ENCODE assay signal across 16 cellular contexts in genomic region chr20:36686504-36686903, GRCh38. TPM values are rescaled to one million over a fixed set of nuclear protein-coding genes. Genes with fewer than 3 reads are reported as not detected.
DNase-seq lines count a peak whose midpoint lies in the region; ATAC-seq and TF ChIP-seq lines count a peak whose summit lies in the region.
"Had no signal": no experiment of that assay in that cellular context is flagged by ENCODE, and none has a peak within 500 bp of the region (broad histone marks: within the 10 kb centered on the region; RNA-seq: fewer than 3 reads in every experiment).

No MANE protein-coding gene starts in this region.

- H3K9me3 ChIP-seq in CD8-positive, alpha-beta T cell (ENCODE audit: low read length): no peaks in the 10 kb centered on the region
- no peaks in the 10 kb centered on the region for H3K9me3 ChIP-seq in heart right ventricle
- H3K9me3 ChIP-seq: BLaER1 treated with 17β-estradiol and CSF1 and Interleukin-3, amounts not matched to agents 10 nM and 100 nM; Caco-2; HAP-1 had no signal

- CTCF ChIA-PET in CD8-positive, alpha-beta T cell (lab: Charles Lee): no interaction called here

- H3K36me3 Mint-ChIP-seq in activated naive CD4-positive, alpha-beta T cell treated with anti-CD3 and anti-CD28 coated beads, Interleukin-2, amount 50 U/mL, for 24 hours: peaks cover 11% of the 10 kb centered on the region
- H3K36me3 Mint-ChIP-seq in CD8-positive, alpha-beta T cell: peaks cover 46% of the 10 kb centered on the region

- no peaks in the 10 kb centered on the region for H3K4me1 ChIP-seq in CD8-positive, alpha-beta T cell (ENCODE audit: insufficient read depth, low read length)
- peaks cover 0 to 11% (median 0%) of the 10 kb centered on the region in 9 donors for H3K4me1 ChIP-seq in heart right ventricle
- H3K4me1 ChIP-seq: Caco-2, HAP-1 had no signal

- DNase-seq in activated naive CD4-positive, alpha-beta T cell treated with anti-CD3 and anti-CD28 coated beads, Interleukin-2, amount 50 U/mL, for 16 hours: no peak
- no peak for DNase-seq in CD8-positive, alpha-beta T cell
- peak in 1 of 2 donors; percentile 14 for DNase-seq in heart right ventricle
- DNase-seq in pons (ENCODE audit: low spot score): peak; percentile 2
- DNase-seq in activated CD4-positive, CD25-positive, alpha-beta regulatory T cell (lab: John Stamatoyannopoulos, UW): no peak
- DNase-seq in RPMI8226: no peak
- DNase-seq: Caco-2; CD4-positive, CD25-positive, alpha-beta regulatory T cell; GM23248; IMR-90 had no signal

- H3K4me3 Mint-ChIP-seq in activated naive CD4-positive, alpha-beta T cell treated with anti-CD3 and anti-CD28 coated beads, Interleukin-2, amount 50 U/mL, for 24 hours: no peak overlapping the region
- H3K4me3 Mint-ChIP-seq in CD8-positive, alpha-beta T cell: no peak overlapping the region
- H3K4me3 Mint-ChIP-seq: B cell; CD4-positive, CD25-positive, alpha-beta regulatory T cell had no signal

- ATAC-seq in CD8-positive, alpha-beta T cell: no peak
- ATAC-seq in heart right ventricle: peak in 5 of 8 donors; percentile 17 to 81 (median 71)

- no peak overlapping the region for H3K4me3 ChIP-seq in CD8-positive, alpha-beta T cell (ENCODE audit: low read depth, low read length)
- no peak overlapping the region for H3K4me3 ChIP-seq in heart right ventricle
- H3K4me3 ChIP-seq: BLaER1 treated with 17β-estradiol and CSF1 and Interleukin-3, amounts not matched to agents 10 nM and 100 nM; GM23248; HAP-1 had no signal

- intact Hi-C loops in CD8-positive, alpha-beta T cell (cut with DNase I, micrococcal nuclease): no loop called here
- intact Hi-C loops in heart right ventricle (cut with DNase I): no loop called here

- POLR2A ChIA-PET in CD8-positive, alpha-beta T cell (lab: Charles Lee): interaction anchor here (1.3 kb wide), 1 partner anchor 81 kb away, joined by 3 read pairs; the partner anchor contains the start of gene RAB5IF

- peaks cover 5% of the 10 kb centered on the region for H3K36me3 ChIP-seq in CD8-positive, alpha-beta T cell (ENCODE audit: insufficient read depth, low read length)
- H3K36me3 ChIP-seq in heart right ventricle: peaks cover 0 to 77% (median 30%) of the 10 kb centered on the region in 9 donors
- H3K36me3 ChIP-seq: HAP-1 had no signal

- no peaks in the 10 kb centered on the region for H3K9me3 Mint-ChIP-seq in activated naive CD4-positive, alpha-beta T cell treated with anti-CD3 and anti-CD28 coated beads, Interleukin-2, amount 50 U/mL, for 24 hours
- no peaks in the 10 kb centered on the region for H3K9me3 Mint-ChIP-seq in CD8-positive, alpha-beta T cell
- H3K9me3 Mint-ChIP-seq: CD4-positive, CD25-positive, alpha-beta regulatory T cell had no signal

- H3K27ac Mint-ChIP-seq in activated naive CD4-positive, alpha-beta T cell treated with anti-CD3 and anti-CD28 coated beads, Interleukin-2, amount 50 U/mL, for 24 hours: peak overlapping the region; percentile 30
- H3K27ac Mint-ChIP-seq in CD8-positive, alpha-beta T cell: peak overlapping the region; percentile 55
- H3K27ac Mint-ChIP-seq: B cell had no signal

- TF ChIP-seq CTCF in CD8-positive, alpha-beta T cell (IDR thresholded peaks at IDR 0.05): no peak
- TF ChIP-seq CTCF in heart right ventricle (IDR thresholded peaks at IDR 0.05): no peak

- H3K27me3 Mint-ChIP-seq in activated naive CD4-positive, alpha-beta T cell treated with anti-CD3 and anti-CD28 coated beads, Interleukin-2, amount 50 U/mL, for 24 hours: no peaks in the 10 kb centered on the region
- H3K27me3 Mint-ChIP-seq in CD8-positive, alpha-beta T cell (ENCODE audit: low read depth): no peaks in the 10 kb centered on the region
- H3K27me3 Mint-ChIP-seq: B cell; CD4-positive, CD25-positive, alpha-beta regulatory T cell had no signal

- no peak overlapping the region for H3K27ac ChIP-seq in CD8-positive, alpha-beta T cell (ENCODE audit: low read depth, low read length)
- no peak overlapping the region for H3K27ac ChIP-seq in heart right ventricle
- H3K27ac ChIP-seq: GM23248 had no signal

- 48 to 68% methylated on average over 2 of the region's 2 CpGs for WGBS in heart right ventricle, 2 donors

- no peaks in the 10 kb centered on the region for H3K27me3 ChIP-seq in CD8-positive, alpha-beta T cell (ENCODE audit: insufficient read depth, low read length)
- H3K27me3 ChIP-seq in heart right ventricle: no peaks in the 10 kb centered on the region
- H3K27me3 ChIP-seq: BLaER1 treated with 17β-estradiol and CSF1 and Interleukin-3, amounts not matched to agents 10 nM and 100 nM had no signal

- H3K4me1 Mint-ChIP-seq in activated naive CD4-positive, alpha-beta T cell treated with anti-CD3 and anti-CD28 coated beads, Interleukin-2, amount 50 U/mL, for 24 hours: peaks cover 3% of the 10 kb centered on the region
- H3K4me1 Mint-ChIP-seq in CD8-positive, alpha-beta T cell (ENCODE audit: low read depth): peaks cover 4% of the 10 kb centered on the region
- H3K4me1 Mint-ChIP-seq: B cell; CD4-positive, CD25-positive, alpha-beta regulatory T cell had no signal

RNA-seq across cellular contexts. Expression of gene SLA2, which starts 40.5 kb away (rescaled TPM):
- total RNA-seq in CD8-positive, alpha-beta T cell: 10 to 100 TPM; 58.5 to 60.3 TPM
- total RNA-seq in heart right ventricle: 1 to 10 TPM in 1 of 10 donors, under 1 TPM in 9; 0.20 to 2.4 (median 0.39) TPM
- polyA plus RNA-seq in heart right ventricle: under 1 TPM; 0.23 to 0.66 TPM
- total RNA-seq: A172, GM23248, H4, IMR-90 had no signal
- polyA plus RNA-seq: GM23248 had no signal

RNA-seq across cellular contexts. Expression of gene NDRG3, which starts 59.4 kb away (rescaled TPM):
- 10 to 100 TPM; 12.9 to 15.1 TPM for total RNA-seq in CD8-positive, alpha-beta T cell
- total RNA-seq in heart right ventricle: 10 to 100 TPM; 20.7 to 37.0 (median 30.7) TPM
- 10 to 100 TPM; 19.3 to 23.8 TPM for polyA plus RNA-seq in heart right ventricle

Comparison
In these comparisons a context has a peak if more than half of its experiments do, and no peak if none do; other contexts are left out.
1. RNA of gene SLA2, which starts 40.5 kb away (total RNA-seq): 58.5 to 60.3 TPM in CD8-positive, alpha-beta T cell; 0.20 to 2.4 TPM in heart right ventricle; every median in the first group is over 10 times any median in the second.